12 cellular contexts compared by ENCODE assay signal in the genomic region with DNA sequence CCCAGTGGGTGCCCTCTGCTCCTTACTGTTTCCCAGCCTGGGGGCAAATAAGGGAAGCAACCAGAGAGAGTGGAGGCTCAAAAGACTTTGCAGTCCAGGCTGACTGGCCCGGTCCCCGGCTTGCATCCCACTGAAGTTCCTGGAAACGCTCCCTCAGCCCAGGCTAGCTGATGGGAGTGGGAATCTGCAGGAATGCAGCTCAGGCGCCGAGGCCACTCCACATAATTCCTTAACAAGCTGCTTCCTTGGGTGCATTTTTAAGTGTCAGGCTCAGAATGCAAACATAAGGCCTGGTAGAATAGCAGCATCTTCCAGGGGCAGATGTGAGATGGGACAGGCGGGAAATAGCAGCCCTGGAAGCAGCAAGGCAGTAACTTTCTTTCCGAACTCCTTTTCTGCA. TPM values are rescaled to one million over a fixed set of nuclear protein-coding genes. Genes with fewer than 3 reads are reported as not detected.
DNase-seq lines count a peak whose midpoint lies in the region; ATAC-seq and TF ChIP-seq lines count a peak whose summit lies in the region.
"Had no signal": no experiment of that assay in that cellular context is flagged by ENCODE, and none has a peak within 500 bp of the region (broad histone marks: within the 10 kb centered on the region; RNA-seq: fewer than 3 reads in every experiment).

No MANE protein-coding gene starts in this region.

- no peak for TF ChIP-seq CTCF in RWPE2 (IDR thresholded peaks at IDR 0.05; ENCODE audit: poor library complexity, severe bottlenecking)
- no peak for TF ChIP-seq CTCF in sigmoid colon (IDR thresholded peaks at IDR 0.05)
- no peak for TF ChIP-seq CTCF in glutamatergic neuron (IDR thresholded peaks at IDR 0.05; ENCODE audit: partially characterized antibody, unreplicated experiment)

- H4K20me1 ChIP-seq in BLaER1 treated with 17β-estradiol and CSF1 and Interleukin-3, amounts not matched to agents 10 nM and 100 nM, result no peaks in the 10 kb centered on the region

- no peak overlapping the region for H3K4me3 Mint-ChIP-seq in glutamatergic neuron (ENCODE audit: unreplicated experiment)
- H3K4me3 Mint-ChIP-seq: activated CD4-positive, alpha-beta T cell treated with anti-CD3 and anti-CD28 coated beads for 36 hours had no signal

- no peaks in the 10 kb centered on the region for H3K9me3 ChIP-seq in BLaER1 treated with 17β-estradiol and CSF1 and Interleukin-3, amounts not matched to agents 10 nM and 100 nM (replicated peaks in 1 of 11)
- H3K9me3 ChIP-seq in RWPE2 (ENCODE audit: severe bottlenecking) (no peaks in the 10 kb centered on the region), sigmoid colon (no peaks in the 10 kb centered on the region)
- H3K9me3 ChIP-seq: ovary had no signal

- peaks cover 11% of the 10 kb centered on the region for H3K27me3 Mint-ChIP-seq in glutamatergic neuron (ENCODE audit: unreplicated experiment)

- no peak for TF ChIP-seq EP300 in sigmoid colon (IDR thresholded peaks at IDR 0.05)

- intact Hi-C loops in sigmoid colon (cut with DNase I), result no loop called here

- H3K9ac ChIP-seq in BLaER1 treated with 17β-estradiol and CSF1 and Interleukin-3, amounts not matched to agents 10 nM and 100 nM, result no peak overlapping the region

- no peak overlapping the region for H3K27ac ChIP-seq in BLaER1 treated with 17β-estradiol and CSF1 and Interleukin-3, amounts not matched to agents 10 nM and 100 nM
- H3K27ac ChIP-seq in RWPE2 (ENCODE audit: poor library complexity, severe bottlenecking) (peak overlapping the region; percentile 98), sigmoid colon (peak overlapping the region; percentile 90 to 98 (median 96))

- DNase-seq in RWPE2 (ENCODE audit: low spot score) (no peak), islet precursor cell (peak; percentile 85), sigmoid colon (no peak), NCI-H774 (lab: John Stamatoyannopoulos, UW) (no peak), NCI-H526 treated with DMSO at 0.1 percent for 48 hours (lab: John Stamatoyannopoulos, UW) (no peak), glutamatergic neuron (no peak)
- DNase-seq: activated CD4-positive, alpha-beta T cell treated with anti-CD3 and anti-CD28 coated beads for 36 hours; GOT3; NCI-H446 treated with DMSO at 0.1 percent for 48 hours had no signal

- H3K27ac Mint-ChIP-seq in glutamatergic neuron (ENCODE audit: unreplicated experiment), result no peak overlapping the region
- H3K27ac Mint-ChIP-seq: activated CD4-positive, alpha-beta T cell treated with anti-CD3 and anti-CD28 coated beads for 36 hours had no signal

- TF ChIP-seq POLR2A in sigmoid colon (IDR thresholded peaks at IDR 0.05), result no peak

- H3K4me1 ChIP-seq in BLaER1 treated with 17β-estradiol and CSF1 and Interleukin-3, amounts not matched to agents 10 nM and 100 nM, result peaks cover 17 to 42% (median 31%) of the 10 kb centered on the region in 10 experiments
- H3K4me1 ChIP-seq in RWPE2 (ENCODE audit: insufficient read depth, poor library complexity, severe bottlenecking) (peaks cover 53% of the 10 kb centered on the region), sigmoid colon (peaks cover 0 to 88% (median 85%) of the 10 kb centered on the region in 4 donors)

- H3K27me3 ChIP-seq in BLaER1 treated with 17β-estradiol and CSF1 and Interleukin-3, amounts not matched to agents 10 nM and 100 nM, result peaks cover 0 to 6% (median 0%) of the 10 kb centered on the region in 11 experiments; a peak in 1 of 22 replicates
- no peaks in the 10 kb centered on the region for H3K27me3 ChIP-seq in RWPE2 (ENCODE audit: insufficient read depth, poor library complexity, severe bottlenecking)
- no peaks in the 10 kb centered on the region for H3K27me3 ChIP-seq in sigmoid colon
- H3K27me3 ChIP-seq: ovary had no signal

- no peak for ATAC-seq in RWPE2 (ENCODE audit: low read depth)
- no peak for ATAC-seq in HG02852 (IDR thresholded peaks at IDR 0.05; ENCODE audit: unreplicated experiment)
- ATAC-seq: activated CD4-positive, alpha-beta T cell treated with anti-CD3 and anti-CD28 coated beads for 36 hours had no signal

- 49 to 59% methylated on average over 7 of the region's 7 CpGs for WGBS in sigmoid colon, 2 donors

- H3K36me3 Mint-ChIP-seq in glutamatergic neuron (ENCODE audit: unreplicated experiment), result no peaks in the 10 kb centered on the region

- H3K9me3 Mint-ChIP-seq in glutamatergic neuron (ENCODE audit: unreplicated experiment), result no peaks in the 10 kb centered on the region

- H3K4me1 Mint-ChIP-seq in glutamatergic neuron (ENCODE audit: low read depth, unreplicated experiment), result peaks cover 10% of the 10 kb centered on the region

- no peak overlapping the region for H3K4me3 ChIP-seq in BLaER1 treated with 17β-estradiol and CSF1 and Interleukin-3, amounts not matched to agents 10 nM and 100 nM
- no peak overlapping the region for H3K4me3 ChIP-seq in RWPE2 (ENCODE audit: severe bottlenecking)
- no peak overlapping the region for H3K4me3 ChIP-seq in sigmoid colon
- H3K4me3 ChIP-seq: ovary had no signal

- H3K4me2 ChIP-seq in BLaER1 treated with 17β-estradiol and CSF1 and Interleukin-3, amounts not matched to agents 10 nM and 100 nM, result peak overlapping the region in 9 of 11 experiments; percentile 56 to 79 (median 66); a peak in 11 of 22 replicates

- no peaks in the 10 kb centered on the region for H3K36me3 ChIP-seq in BLaER1 treated with 17β-estradiol and CSF1 and Interleukin-3, amounts not matched to agents 10 nM and 100 nM
- peaks cover 31% of the 10 kb centered on the region for H3K36me3 ChIP-seq in RWPE2 (ENCODE audit: low read depth)
- H3K36me3 ChIP-seq in sigmoid colon, result peaks cover 8 to 35% (median 17%) of the 10 kb centered on the region in 4 donors
- H3K36me3 ChIP-seq: ovary had no signal

RNA-seq across cellular contexts. Expression of a gene that starts 39.1 kb away (rescaled TPM):
- total RNA-seq in sigmoid colon, result 1,000 to 10,000 TPM; 1,472 to 2,262 (median 1,872) TPM
- polyA plus RNA-seq in sigmoid colon, result 1,000 to 10,000 TPM; 3,631 to 4,200 (median 4,078) TPM
- total RNA-seq in glutamatergic neuron (ENCODE audit: unreplicated experiment), result 398 TPM

RNA-seq across cellular contexts. Expression of a gene that starts 39.3 kb away (rescaled TPM):
- total RNA-seq in sigmoid colon (10 to 100 TPM in 2 of 4 donors, 1 to 10 TPM in 2; 1.8 to 24.4 (median 10.2) TPM), glutamatergic neuron (ENCODE audit: unreplicated experiment) (59.5 TPM)
- polyA plus RNA-seq in sigmoid colon, result 1 to 10 TPM in 2 of 3 donors, under 1 TPM in 1; 0.60 to 4.9 (median 2.3) TPM

Comparison
In these comparisons a context has a peak if more than half of its experiments do, and no peak if none do; other contexts are left out.
1. H3K27ac ChIP-seq: peak in RWPE2 (single experiment) and sigmoid colon (4 of 4); none in BLaER1 treated with 17β-estradiol and CSF1 and Interleukin-3, amounts not matched to agents 10 nM and 100 nM (0 of 11).